ENCODE assay signal across 13 cellular contexts in the genomic region with DNA sequence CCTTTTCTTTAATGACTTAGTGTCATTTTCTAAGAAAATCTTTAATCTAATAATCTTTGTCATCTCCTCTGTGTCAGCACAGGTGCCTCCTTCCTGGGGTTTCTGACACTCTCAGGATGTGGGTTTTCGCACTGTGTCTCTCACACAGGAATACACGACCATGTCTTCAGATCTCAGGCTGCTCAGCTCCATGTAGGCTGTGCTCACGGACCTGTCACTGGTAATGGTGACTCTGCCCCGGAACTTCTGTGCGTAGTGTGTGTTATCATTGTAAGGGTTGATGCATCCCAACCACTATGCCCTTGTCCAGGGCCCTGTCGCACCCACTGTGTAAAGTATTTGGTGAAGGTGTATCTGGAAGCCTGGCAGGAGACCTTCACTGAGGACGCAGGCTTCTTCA.
DNase-seq lines count a peak whose midpoint lies in the region; ATAC-seq, FAIRE-seq and TF ChIP-seq lines count a peak whose summit lies in the region.
"Had no signal": no experiment of that assay in that cellular context is flagged by ENCODE, and none has a peak within 500 bp of the region (broad histone marks: within the 10 kb centered on the region; RNA-seq: fewer than 3 reads in every experiment).

No MANE protein-coding gene starts in this region.

- no peak overlapping the region for H3K4me2 ChIP-seq in OCI-LY7 (ENCODE audit: low read length)

- no peak for FAIRE-seq in urothelium cell line (lab: Jason Lieb, UNC)
- FAIRE-seq: keratinocyte had no signal

- no peak overlapping the region for H3K4me3 ChIP-seq in OCI-LY7 (ENCODE audit: low read depth, low read length, poor library complexity, severe bottlenecking)
- H3K4me3 ChIP-seq: skin epidermis had no signal

- H3K4me1 Mint-ChIP-seq in CD4-positive, alpha-beta T cell (ENCODE audit: low read depth), result peaks cover 81% of the 10 kb centered on the region
- H3K4me1 Mint-ChIP-seq: nephron had no signal

- peak overlapping the region; percentile 93 for H3K27ac Mint-ChIP-seq in CD4-positive, alpha-beta T cell
- H3K27ac Mint-ChIP-seq: nephron had no signal

- no peaks in the 10 kb centered on the region for H3K27me3 Mint-ChIP-seq in CD4-positive, alpha-beta T cell

- intact Hi-C loops in CD4-positive, alpha-beta T cell (cut with DNase I, micrococcal nuclease), result loop anchor here in 1 of 2 experiments (1.0 to 2.0 kb wide), 2 partner anchors 10 to 333 kb away; no protein-coding TSS in a partner anchor
- intact Hi-C loops in OCI-LY7 (cut with micrococcal nuclease; ENCODE audit: unreplicated experiment), result no loop called here

- no peaks in the 10 kb centered on the region for H3K36me3 ChIP-seq in OCI-LY7 (ENCODE audit: insufficient read depth, low read length)

- H3K9me2 ChIP-seq in OCI-LY7 (ENCODE audit: insufficient read depth, low read length), result no peaks in the 10 kb centered on the region

- POLR2A ChIA-PET in CD4-positive, alpha-beta T cell (lab: Charles Lee), result interaction anchor here (0.9 kb wide), 1 partner anchor 11 kb away, joined by 3 read pairs; no protein-coding TSS in a partner anchor
- POLR2A ChIA-PET in OCI-LY7 (lab: Charles Lee), result no interaction called here

- no peaks in the 10 kb centered on the region for H3K79me2 ChIP-seq in OCI-LY7 (ENCODE audit: insufficient read depth, low read depth, low read length)

- no peaks in the 10 kb centered on the region for H3K36me3 Mint-ChIP-seq in CD4-positive, alpha-beta T cell (ENCODE audit: low read depth)

- peak; percentile 42 to 78 (median 57) for DNase-seq in CD4-positive, alpha-beta T cell
- peak; percentile 58 for DNase-seq in activated CD4-positive, alpha-beta T cell treated with anti-CD3 and anti-CD28 coated beads for 48 hours
- peak; percentile 46 for DNase-seq in activated gamma-delta T cell treated with anti-CD3 and anti-CD28 coated beads, Interleukin-2, amount 50 U/mL, for 16 hours (ENCODE audit: low read depth)
- peak; percentile 55 for DNase-seq in stimulated activated CD4-positive, alpha-beta T cell treated with anti-CD3 and anti-CD28 coated beads, Interleukin-1b, Interleukin-23, amount 100 ng/mL, for 48 hours
- DNase-seq in SW480 (ENCODE audit: low spot score) (no peak), hippocampal formation (lab: John Stamatoyannopoulos, UW) (no peak), urothelium cell line (ENCODE audit: low spot score) (no peak), OCI-LY7 (ENCODE audit: low spot score) (no peak)
- DNase-seq: EL, Kasumi-1 had no signal

- H3K4me3 Mint-ChIP-seq in CD4-positive, alpha-beta T cell, result peak overlapping the region; percentile 42
- H3K4me3 Mint-ChIP-seq: nephron had no signal

- H4K20me1 ChIP-seq in OCI-LY7 (ENCODE audit: insufficient read depth, low read length), result no peaks in the 10 kb centered on the region

- no peaks in the 10 kb centered on the region for H3K4me1 ChIP-seq in OCI-LY7 (ENCODE audit: insufficient read depth, low read length, poor library complexity, severe bottlenecking)

- no TSS peak for BruUV-seq in OCI-LY7 (replicated peaks; lab: Mats Ljungman, UMichigan)

- no peak overlapping the region for H2AFZ ChIP-seq in OCI-LY7 (ENCODE audit: low read length)

- peak; percentile 71 for ATAC-seq in CD4-positive, alpha-beta T cell (ENCODE audit: poor library complexity)

- H3K27ac ChIP-seq in CD4-positive, alpha-beta T cell (ENCODE audit: low read depth, low read length), result peak overlapping the region; percentile 72
- no peak overlapping the region for H3K27ac ChIP-seq in OCI-LY7 (ENCODE audit: low read depth, low read length, poor library complexity, severe bottlenecking)

- no peaks in the 10 kb centered on the region for H3K27me3 ChIP-seq in CD4-positive, alpha-beta T cell (ENCODE audit: control insufficient read depth, insufficient read depth, low read length)

- no peak for TF ChIP-seq CTCF in CD4-positive, alpha-beta T cell (IDR thresholded peaks at IDR 0.05)
- no peak for TF ChIP-seq CTCF in OCI-LY7 (conservative IDR thresholded peaks at IDR 0.05; ENCODE audit: low read length)

- H3K9me3 Mint-ChIP-seq in CD4-positive, alpha-beta T cell, result no peaks in the 10 kb centered on the region

- H3K9me3 ChIP-seq in CD4-positive, alpha-beta T cell (ENCODE audit: control insufficient read depth, low read length), result no peaks in the 10 kb centered on the region
- H3K9me3 ChIP-seq in OCI-LY7 (ENCODE audit: low read length), result no peaks in the 10 kb centered on the region

- CTCF ChIA-PET in CD4-positive, alpha-beta T cell (lab: Charles Lee), result interaction anchor here (1.0 kb wide), 1 partner anchor 36 kb away, joined by 3 read pairs; no protein-coding TSS in a partner anchor
- CTCF ChIA-PET in OCI-LY7 (lab: Charles Lee; ENCODE audit: unreplicated experiment), result no interaction called here

Comparison
In these comparisons a context has a peak if more than half of its experiments do, and no peak if none do; other contexts are left out.
1. DNase-seq: peak in CD4-positive, alpha-beta T cell (10 of 10), activated CD4-positive, alpha-beta T cell treated with anti-CD3 and anti-CD28 coated beads for 48 hours (single experiment), activated gamma-delta T cell treated with anti-CD3 and anti-CD28 coated beads, Interleukin-2, amount 50 U/mL, for 16 hours (single experiment) and stimulated activated CD4-positive, alpha-beta T cell treated with anti-CD3 and anti-CD28 coated beads, Interleukin-1b, Interleukin-23, amount 100 ng/mL, for 48 hours (single experiment); none in SW480 (single experiment), hippocampal formation (0 of 2), urothelium cell line (single experiment) and OCI-LY7 (single experiment).